Comparison of ENCODE assay signal across 14 cellular contexts in the genomic region with DNA sequence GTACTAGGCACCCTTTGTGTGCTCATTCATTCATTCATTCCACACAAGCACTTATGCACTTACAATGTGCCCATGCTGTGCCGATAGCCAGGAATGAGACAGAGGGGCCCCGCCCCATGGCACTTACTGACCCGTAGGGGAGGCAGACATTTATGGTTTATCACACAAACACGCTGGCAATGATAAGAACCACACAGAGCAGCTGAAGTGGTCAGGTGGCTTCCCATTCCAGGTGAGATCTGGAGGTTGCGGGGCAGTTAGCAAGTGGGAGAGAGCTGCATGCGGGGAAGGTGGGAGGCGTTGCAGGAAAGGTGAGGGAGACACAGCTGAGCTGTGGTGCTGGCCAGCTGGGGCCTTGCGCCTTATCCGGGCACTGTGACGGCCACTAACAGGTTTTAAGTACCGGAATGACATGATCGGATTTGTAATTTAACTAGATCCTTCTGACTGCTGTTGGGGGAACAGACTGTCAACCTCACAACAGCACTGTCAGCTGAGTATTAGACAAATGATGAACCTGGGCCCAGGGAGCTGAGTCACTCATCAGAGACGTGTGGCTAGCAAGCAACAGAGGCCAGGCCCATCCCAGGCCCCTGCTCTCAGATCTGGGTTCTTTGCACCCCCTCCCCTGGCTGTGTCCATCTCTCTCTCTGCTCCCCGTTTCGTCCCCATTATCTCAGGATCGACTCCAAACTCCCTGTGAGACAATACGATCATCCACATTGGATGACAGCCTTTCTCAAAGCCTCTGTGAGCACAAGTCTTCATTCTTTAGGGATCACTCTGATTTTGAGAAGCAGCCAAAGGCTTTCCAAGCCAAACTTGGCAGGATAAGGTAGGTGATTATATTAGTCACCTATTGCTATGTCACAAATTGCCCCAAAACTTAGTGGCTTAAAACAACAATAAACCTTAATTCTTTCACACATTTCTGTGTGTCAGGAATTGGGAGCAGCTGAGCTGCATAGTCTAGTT. TPM values are rescaled to one million over a fixed set of nuclear protein-coding genes. Genes with fewer than 3 reads are reported as not detected.
DNase-seq lines count a peak whose midpoint lies in the region; ATAC-seq and TF ChIP-seq lines count a peak whose summit lies in the region.
"Had no signal": no experiment of that assay in that cellular context is flagged by ENCODE, and none has a peak within 500 bp of the region (broad histone marks: within the 10 kb centered on the region; RNA-seq: fewer than 3 reads in every experiment).

No MANE protein-coding gene starts in this region.

- 89 to 90% methylated on average over 14 to 17 of the region's 17 CpGs for WGBS in endodermal cell (ENCODE audit: insufficient coverage in 1 of 2, insufficient read length in 1 of 2), 2 experiments
- WGBS in trophoblast cell (ENCODE audit: extremely low coverage, insufficient coverage, insufficient read length) = no CpG with 5 or more reads among the region's 17 CpGs

- H3K18ac ChIP-seq in trophoblast cell (ENCODE audit: low read length) = no peak overlapping the region

- no peaks in the 10 kb centered on the region for H3K27me3 Mint-ChIP-seq in endodermal cell (ENCODE audit: insufficient read depth)

- no peak overlapping the region for H2BK5ac ChIP-seq in trophoblast cell (ENCODE audit: low read depth, low read length, poor library complexity)

- no peak overlapping the region for H3K4ac ChIP-seq in trophoblast cell (ENCODE audit: low read depth, low read length)

- no peak overlapping the region for H4K12ac ChIP-seq in trophoblast cell (ENCODE audit: low read depth, low read length)

- no peak overlapping the region for H4K91ac ChIP-seq in trophoblast cell (ENCODE audit: low read depth, low read length)

- no peaks in the 10 kb centered on the region for H3K9me3 ChIP-seq in endodermal cell (ENCODE audit: control insufficient read depth, low read length)
- H3K9me3 ChIP-seq in trophoblast cell (ENCODE audit: insufficient read depth, low read depth, low read length) = peaks cover 2% of the 10 kb centered on the region

- ATAC-seq in HG02884 (IDR thresholded peaks at IDR 0.05; ENCODE audit: unreplicated experiment) (no peak), GM21737 (IDR thresholded peaks at IDR 0.05; ENCODE audit: unreplicated experiment) (no peak)
- ATAC-seq in stimulated activated effector memory CD8-positive, alpha-beta T cell treated with anti-CD3 and anti-CD28 coated beads, Interleukin-12 subunit alpha, Interleukin-12 subunit beta, amount 100 ng/mL, for 72 hours = no peak

- peaks cover 3% of the 10 kb centered on the region for H3K4me1 ChIP-seq in endodermal cell (ENCODE audit: control insufficient read depth, insufficient read depth, low read length)
- no peaks in the 10 kb centered on the region for H3K4me1 ChIP-seq in trophoblast cell (ENCODE audit: control insufficient read depth in 1 of 2, insufficient read depth in 2 of 2, low read length in 2 of 2)

- H3K14ac ChIP-seq in trophoblast cell (ENCODE audit: low read length) = no peak overlapping the region

- DNase-seq in GM04503 (ENCODE audit: low read depth) (peak; percentile 74), NCI-H524 treated with DMSO at 0.1 percent for 48 hours (lab: John Stamatoyannopoulos, UW) (peak; percentile 17), endodermal cell (peak; percentile 60), trophoblast cell (peak; percentile 71 to 82), iPS-NIHi7 (ENCODE audit: extremely low spot score) (no peak)
- no peak for DNase-seq in stimulated activated effector memory CD8-positive, alpha-beta T cell treated with anti-CD3 and anti-CD28 coated beads, Interleukin-12 subunit alpha, Interleukin-12 subunit beta, amount 100 ng/mL, for 72 hours (ENCODE audit: low spot score in 2 of 2)
- DNase-seq: activated T-cell treated with anti-CD3 and anti-CD28 coated beads for 4 hours; central memory CD4-positive, alpha-beta T cell; DMS 273 treated with DMSO at 0.1 percent for 48 hours had no signal

- no peak overlapping the region for H2AK5ac ChIP-seq in trophoblast cell (ENCODE audit: low read length)

- H3K79me2 ChIP-seq in trophoblast cell (ENCODE audit: control insufficient read depth, insufficient read depth, low read length, poor library complexity) = peaks cover 2% of the 10 kb centered on the region

- H3K4me1 Mint-ChIP-seq in endodermal cell = peaks cover 8% of the 10 kb centered on the region
- H3K4me1 Mint-ChIP-seq in stimulated activated effector memory CD8-positive, alpha-beta T cell treated with anti-CD3 and anti-CD28 coated beads, Interleukin-12 subunit alpha, Interleukin-12 subunit beta, amount 100 ng/mL, for 72 hours = no peaks in the 10 kb centered on the region
- H3K4me1 Mint-ChIP-seq: memory B cell had no signal

- H3K27ac ChIP-seq in endodermal cell (ENCODE audit: low read depth, low read length) = no peak overlapping the region
- no peak overlapping the region for H3K27ac ChIP-seq in trophoblast cell (ENCODE audit: low read depth, low read length)

- no peaks in the 10 kb centered on the region for H3K79me1 ChIP-seq in trophoblast cell (ENCODE audit: low read length)

- H3K4me2 ChIP-seq in trophoblast cell (ENCODE audit: low read length) = no peak overlapping the region

- no peaks in the 10 kb centered on the region for H3K36me3 Mint-ChIP-seq in endodermal cell (ENCODE audit: low read depth)
- no peaks in the 10 kb centered on the region for H3K36me3 Mint-ChIP-seq in stimulated activated effector memory CD8-positive, alpha-beta T cell treated with anti-CD3 and anti-CD28 coated beads, Interleukin-12 subunit alpha, Interleukin-12 subunit beta, amount 100 ng/mL, for 72 hours
- H3K36me3 Mint-ChIP-seq: memory B cell, type B pancreatic cell had no signal

- H3K27me3 ChIP-seq in endodermal cell (ENCODE audit: control insufficient read depth, insufficient read depth, low read length, poor library complexity, severe bottlenecking) = no peaks in the 10 kb centered on the region
- H3K27me3 ChIP-seq in trophoblast cell (ENCODE audit: insufficient read depth, low read length) = no peaks in the 10 kb centered on the region

- no peak overlapping the region for H3K4me3 Mint-ChIP-seq in endodermal cell
- no peak overlapping the region for H3K4me3 Mint-ChIP-seq in stimulated activated effector memory CD8-positive, alpha-beta T cell treated with anti-CD3 and anti-CD28 coated beads, Interleukin-12 subunit alpha, Interleukin-12 subunit beta, amount 100 ng/mL, for 72 hours
- H3K4me3 Mint-ChIP-seq: memory B cell, type B pancreatic cell had no signal

- H4K8ac ChIP-seq in trophoblast cell (ENCODE audit: low read depth, low read length) = no peak overlapping the region

- H2BK120ac ChIP-seq in trophoblast cell (ENCODE audit: insufficient read depth, low read length, poor library complexity) = no peak overlapping the region

- no peak overlapping the region for H2BK12ac ChIP-seq in trophoblast cell (ENCODE audit: low read length)

- H3K4me3 ChIP-seq in endodermal cell (ENCODE audit: low read length) = no peak overlapping the region
- no peak overlapping the region for H3K4me3 ChIP-seq in trophoblast cell (ENCODE audit: low read depth, low read length)

- no peaks in the 10 kb centered on the region for H3K36me3 ChIP-seq in endodermal cell (ENCODE audit: control insufficient read depth, insufficient read depth, low read length)
- H3K36me3 ChIP-seq in trophoblast cell (ENCODE audit: control insufficient read depth in 1 of 2, insufficient read depth in 2 of 2, low read length in 2 of 2) = no peaks in the 10 kb centered on the region

- H3K27ac Mint-ChIP-seq in endodermal cell = no peak overlapping the region
- no peak overlapping the region for H3K27ac Mint-ChIP-seq in stimulated activated effector memory CD8-positive, alpha-beta T cell treated with anti-CD3 and anti-CD28 coated beads, Interleukin-12 subunit alpha, Interleukin-12 subunit beta, amount 100 ng/mL, for 72 hours
- H3K27ac Mint-ChIP-seq: memory B cell, type B pancreatic cell had no signal

- H3K23ac ChIP-seq in trophoblast cell (ENCODE audit: low read length) = no peak overlapping the region

- no peak for TF ChIP-seq CTCF in endodermal cell (conservative IDR thresholded peaks at IDR 0.05)

- H3K9me3 Mint-ChIP-seq in endodermal cell = no peaks in the 10 kb centered on the region
- no peaks in the 10 kb centered on the region for H3K9me3 Mint-ChIP-seq in stimulated activated effector memory CD8-positive, alpha-beta T cell treated with anti-CD3 and anti-CD28 coated beads, Interleukin-12 subunit alpha, Interleukin-12 subunit beta, amount 100 ng/mL, for 72 hours
- H3K9me3 Mint-ChIP-seq: memory B cell, type B pancreatic cell had no signal

- no peak overlapping the region for H2AFZ ChIP-seq in trophoblast cell (ENCODE audit: insufficient read depth, low read length, poor library complexity)

- H3K9ac ChIP-seq in endodermal cell (ENCODE audit: extremely low read depth, low read length, poor library complexity, severe bottlenecking) (no peak overlapping the region), trophoblast cell (ENCODE audit: low read length) (no peak overlapping the region)

RNA-seq across cellular contexts. Expression of gene RASD2, which starts 28.4 kb away (rescaled TPM):
- total RNA-seq in endodermal cell = under 1 TPM; 0.15 to 0.24 TPM
- polyA plus RNA-seq in endodermal cell (2013, experiment 1 of 2) = 2.4 TPM
- 2.0 TPM for polyA plus RNA-seq in endodermal cell (2013, experiment 2 of 2)
- 0.11 and 0.14 TPM in 2 replicates for polyA plus RNA-seq in trophoblast cell (2013)

RNA-seq across cellular contexts. Expression of gene MB, which starts 48.1 kb away (rescaled TPM):
- 1 to 10 TPM; 1.4 to 2.6 TPM for total RNA-seq in endodermal cell
- 0.68 TPM for polyA plus RNA-seq in endodermal cell (2013, experiment 1 of 2)
- polyA plus RNA-seq in endodermal cell (2013, experiment 2 of 2) = 1.1 TPM
- polyA plus RNA-seq in trophoblast cell (2013) = 0.70 and 0.71 TPM in 2 replicates
- total RNA-seq: glomerular endothelial cell had no signal

Comparison
In these comparisons a context has a peak if more than half of its experiments do, and no peak if none do; other contexts are left out.
1. DNase-seq: peak in GM04503 (single experiment), NCI-H524 treated with DMSO at 0.1 percent for 48 hours (single experiment), endodermal cell (single experiment) and trophoblast cell (2 of 2); none in stimulated activated effector memory CD8-positive, alpha-beta T cell treated with anti-CD3 and anti-CD28 coated beads, Interleukin-12 subunit alpha, Interleukin-12 subunit beta, amount 100 ng/mL, for 72 hours (0 of 2) and iPS-NIHi7 (single experiment).